In the genomic region with DNA sequence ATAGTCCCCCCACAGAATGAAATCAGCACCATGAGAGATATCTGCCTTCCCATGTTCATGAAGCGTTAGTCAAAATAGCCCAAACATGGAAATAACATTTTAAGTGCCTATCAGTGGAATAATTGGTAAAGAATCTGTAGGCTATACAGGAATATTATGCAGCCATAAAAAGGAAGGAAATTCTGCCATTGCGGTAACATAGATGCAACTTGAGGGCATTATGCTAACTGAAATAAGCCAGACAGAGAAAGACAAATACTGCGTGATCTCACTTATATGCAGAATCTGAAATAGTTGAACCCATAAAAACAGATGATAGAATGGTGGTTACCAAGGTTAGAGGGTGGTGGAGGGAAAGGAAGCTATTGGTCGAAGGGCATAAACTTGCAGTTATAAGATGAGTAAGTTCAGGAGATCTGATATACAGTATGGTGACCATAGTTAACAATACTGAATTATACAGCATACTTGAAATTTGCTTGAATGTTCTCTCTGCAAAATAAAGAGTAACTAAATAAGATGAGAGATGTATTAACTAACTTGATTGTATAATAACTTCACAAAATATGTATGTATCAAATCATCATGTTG, we compare ENCODE assay signal across 23 cellular contexts. TPM values are rescaled to one million over a fixed set of nuclear protein-coding genes. Genes with fewer than 3 reads are reported as not detected.
DNase-seq lines count a peak whose midpoint lies in the region; ATAC-seq, FAIRE-seq and TF ChIP-seq lines count a peak whose summit lies in the region.
"Had no signal": no experiment of that assay in that cellular context is flagged by ENCODE, and none has a peak within 500 bp of the region (broad histone marks: within the 10 kb centered on the region; RNA-seq: fewer than 3 reads in every experiment).

No MANE protein-coding gene starts in this region.

- H3K27me3 Mint-ChIP-seq in activated CD4-positive, alpha-beta T cell treated with anti-CD3 and anti-CD28 coated beads for 36 hours = peaks cover 1% of the 10 kb centered on the region
- peaks cover 4% of the 10 kb centered on the region for H3K27me3 Mint-ChIP-seq in activated CD4-positive, alpha-beta T cell treated with anti-CD3 and anti-CD28 coated beads, Interleukin-2, amount 10 ng/mL, durations not matched to agents 7 days and 5 days
- no peaks in the 10 kb centered on the region for H3K27me3 Mint-ChIP-seq in stimulated activated naive CD8-positive, alpha-beta T cell treated with anti-CD3 and anti-CD28 coated beads, Interleukin-15, Interleukin-2, amounts not matched to agents 100 ng/mL and 50 ng/mL, for 24 hours

- POLR2A ChIA-PET in activated CD4-positive, alpha-beta T cell treated with anti-CD3 and anti-CD28 coated beads for 36 hours (lab: Charles Lee) = interaction anchor here (0.6 to 2.5 kb wide), 3 partner anchors 25 to 168 kb away, joined by 3 to 6 read pairs (median 3); no protein-coding TSS in a partner anchor
- POLR2A ChIA-PET in activated CD4-positive, alpha-beta T cell treated with anti-CD3 and anti-CD28 coated beads, Interleukin-2, amount 10 ng/mL, durations not matched to agents 7 days and 5 days (lab: Charles Lee) = no interaction called here
- POLR2A ChIA-PET in K562 (lab: Yijun Ruan, JAX) = interaction anchor here (0.9 to 1.2 kb wide), 2 partner anchors 19 to 23 kb away, joined by 3 to 4 read pairs; no protein-coding TSS in a partner anchor

- no peak for DNase-seq in activated CD4-positive, alpha-beta T cell treated with anti-CD3 and anti-CD28 coated beads for 36 hours
- DNase-seq in activated CD4-positive, alpha-beta T cell treated with anti-CD3 and anti-CD28 coated beads, Interleukin-2, amount 10 ng/mL, durations not matched to agents 7 days and 5 days = no peak
- DNase-seq in stimulated activated naive CD8-positive, alpha-beta T cell treated with anti-CD3 and anti-CD28 coated beads, Interleukin-15, Interleukin-2, amounts not matched to agents 100 U/mL and 50 U/mL, for 24 hours = no peak
- no peak for DNase-seq in K562 (ENCODE audit: extremely low read depth in 1 of 4, low spot score in 3 of 4)
- DNase-seq in NCI-H82 (lab: John Stamatoyannopoulos, UW) = no peak
- DNase-seq: DMS79, KG1, NCI-H1092 treated with DMSO at 0.1 percent for 48 hours, NCI-H2081 treated with DMSO at 0.1 percent for 48 hours, NCI-H510A, NCI-H774 had no signal

- H3K9ac ChIP-seq in K562 (ENCODE audit: insufficient read depth in 1 of 2, low read depth in 2 of 2, low read length in 2 of 2) = no peak overlapping the region

- 51% methylated on average over 4 of the region's 4 CpGs for WGBS in K562 (ENCODE audit: insufficient coverage, low coverage, missing lambda C conversion rate)

- no peak overlapping the region for H2AFZ ChIP-seq in K562 (ENCODE audit: low read depth, low read length)
- H2AFZ ChIP-seq: GM23338 had no signal

- no peaks in the 10 kb centered on the region for H3K36me3 ChIP-seq in K562 (ENCODE audit: control insufficient read depth, insufficient read depth, low read length)

- H3K79me2 ChIP-seq in K562 (ENCODE audit: control insufficient read depth, insufficient read depth, low read length) = no peaks in the 10 kb centered on the region

- no peaks in the 10 kb centered on the region for H3K27me3 ChIP-seq in K562 (ENCODE audit: control insufficient read depth in 2 of 2, insufficient read depth in 2 of 2, low read length in 2 of 2)

- CTCF ChIA-PET in activated CD4-positive, alpha-beta T cell treated with anti-CD3 and anti-CD28 coated beads for 36 hours (lab: Charles Lee) = interaction anchor here (5.9 kb wide), 1 partner anchor 47 kb away, joined by 55 read pairs; no protein-coding TSS in a partner anchor
- CTCF ChIA-PET in activated CD4-positive, alpha-beta T cell treated with anti-CD3 and anti-CD28 coated beads, Interleukin-2, amount 10 ng/mL, durations not matched to agents 7 days and 5 days (lab: Charles Lee) = interaction anchor here (0.6 to 1.7 kb wide), 2 partner anchors 9 to 12 kb away, joined by 3 to 4 read pairs; no protein-coding TSS in a partner anchor
- CTCF ChIA-PET in K562 (lab: Yijun Ruan, JAX; ENCODE audit: low intra/inter-chr PET ratio) = no interaction called here

- no peak for FAIRE-seq in K562 (lab: Jason Lieb, UNC)
- FAIRE-seq: D721Med had no signal

- H3K4me1 Mint-ChIP-seq in activated CD4-positive, alpha-beta T cell treated with anti-CD3 and anti-CD28 coated beads for 36 hours = peaks cover 68% of the 10 kb centered on the region
- peaks cover 38% of the 10 kb centered on the region for H3K4me1 Mint-ChIP-seq in activated CD4-positive, alpha-beta T cell treated with anti-CD3 and anti-CD28 coated beads, Interleukin-2, amount 10 ng/mL, durations not matched to agents 7 days and 5 days
- H3K4me1 Mint-ChIP-seq in stimulated activated naive CD8-positive, alpha-beta T cell treated with anti-CD3 and anti-CD28 coated beads, Interleukin-15, Interleukin-2, amounts not matched to agents 100 ng/mL and 50 ng/mL, for 24 hours (ENCODE audit: low read depth) = peaks cover 74% of the 10 kb centered on the region
- H3K4me1 Mint-ChIP-seq: GM23338 had no signal

- intact Hi-C loops in activated CD4-positive, alpha-beta T cell treated with anti-CD3 and anti-CD28 coated beads for 36 hours (cut with DNase I, micrococcal nuclease) = loop anchor here in 1 of 2 experiments (1.0 kb wide), 1 partner anchor 26 kb away; no protein-coding TSS in a partner anchor
- intact Hi-C loops in K562 (cut with micrococcal nuclease) = no loop called here

- TF ChIP-seq EP300 in K562 (IDR thresholded peaks at IDR 0.05; ENCODE audit: low read length) = no peak

- no peak for TF ChIP-seq CTCF in K562 (IDR thresholded peaks at IDR 0.05 in 2 of 3, conservative IDR thresholded peaks at IDR 0.05 in 1 of 3; ENCODE audit: insufficient read depth in 2 of 3, low read depth in 1 of 3, low read length in 3 of 3)

- H3K9me3 ChIP-seq in K562 (replicated peaks; ENCODE audit: control insufficient read depth, insufficient read depth, low read depth, low read length) = no peaks in the 10 kb centered on the region

- no peak for TF ChIP-seq RAD21 in K562 (CRISPR knock-in tag; conservative IDR thresholded peaks at IDR 0.05 in 1 of 2, IDR thresholded peaks at IDR 0.05 in 1 of 2)

- H3K4me3 ChIP-seq in K562 = no peak overlapping the region
- H3K4me3 ChIP-seq: GM23338 had no signal

- H3K27ac Mint-ChIP-seq in activated CD4-positive, alpha-beta T cell treated with anti-CD3 and anti-CD28 coated beads for 36 hours = peak overlapping the region; percentile 85
- H3K27ac Mint-ChIP-seq in activated CD4-positive, alpha-beta T cell treated with anti-CD3 and anti-CD28 coated beads, Interleukin-2, amount 10 ng/mL, durations not matched to agents 7 days and 5 days = no peak overlapping the region
- H3K27ac Mint-ChIP-seq in stimulated activated naive CD8-positive, alpha-beta T cell treated with anti-CD3 and anti-CD28 coated beads, Interleukin-15, Interleukin-2, amounts not matched to agents 100 ng/mL and 50 ng/mL, for 24 hours = peak overlapping the region; percentile 81
- H3K27ac Mint-ChIP-seq: CD8-positive, alpha-beta T cell; GM23338 had no signal

- BruUV-seq in K562 (replicated peaks; lab: Mats Ljungman, UMichigan) = no TSS peak

- H3K9me3 Mint-ChIP-seq in activated CD4-positive, alpha-beta T cell treated with anti-CD3 and anti-CD28 coated beads for 36 hours (ENCODE audit: low read depth) = peaks cover 4% of the 10 kb centered on the region
- peaks cover 7% of the 10 kb centered on the region for H3K9me3 Mint-ChIP-seq in activated CD4-positive, alpha-beta T cell treated with anti-CD3 and anti-CD28 coated beads, Interleukin-2, amount 10 ng/mL, durations not matched to agents 7 days and 5 days
- H3K9me3 Mint-ChIP-seq in stimulated activated naive CD8-positive, alpha-beta T cell treated with anti-CD3 and anti-CD28 coated beads, Interleukin-15, Interleukin-2, amounts not matched to agents 100 ng/mL and 50 ng/mL, for 24 hours = peaks cover 5% of the 10 kb centered on the region
- H3K9me3 Mint-ChIP-seq: CD8-positive, alpha-beta T cell; GM23338 had no signal

- TF ChIP-seq POLR2A in K562 (conservative IDR thresholded peaks at IDR 0.05) = no peak

- in situ Hi-C loops in K562 (cut with MboI) = no loop called here

- no peak for ATAC-seq in activated CD4-positive, alpha-beta T cell treated with anti-CD3 and anti-CD28 coated beads for 36 hours
- ATAC-seq in stimulated activated naive CD8-positive, alpha-beta T cell treated with anti-CD3 and anti-CD28 coated beads, Interleukin-15, Interleukin-2, amounts not matched to agents 100 U/mL and 50 U/mL, for 24 hours = no peak
- no peak for ATAC-seq in K562
- no peak for ATAC-seq in HG03108 (IDR thresholded peaks at IDR 0.05; ENCODE audit: unreplicated experiment)
- no peak for ATAC-seq in GM18517 (IDR thresholded peaks at IDR 0.05; ENCODE audit: unreplicated experiment)
- ATAC-seq: GM23338, HCT116, Panc1 had no signal

- H4K20me1 ChIP-seq in K562 (replicated peaks; ENCODE audit: control insufficient read depth, insufficient read depth, low read length) = no peaks in the 10 kb centered on the region

- no peak overlapping the region for H3K27ac ChIP-seq in K562 (ENCODE audit: extremely low read depth, low read depth, low read length)
- H3K27ac ChIP-seq: 22Rv1 had no signal

- H3K4me3 Mint-ChIP-seq in activated CD4-positive, alpha-beta T cell treated with anti-CD3 and anti-CD28 coated beads for 36 hours = no peak overlapping the region
- H3K4me3 Mint-ChIP-seq in activated CD4-positive, alpha-beta T cell treated with anti-CD3 and anti-CD28 coated beads, Interleukin-2, amount 10 ng/mL, durations not matched to agents 7 days and 5 days = no peak overlapping the region
- H3K4me3 Mint-ChIP-seq in stimulated activated naive CD8-positive, alpha-beta T cell treated with anti-CD3 and anti-CD28 coated beads, Interleukin-15, Interleukin-2, amounts not matched to agents 100 ng/mL and 50 ng/mL, for 24 hours = no peak overlapping the region
- H3K4me3 Mint-ChIP-seq: GM23338 had no signal

- H3K4me1 ChIP-seq in K562 (replicated peaks in 1 of 2; ENCODE audit: control insufficient read depth in 2 of 2, insufficient read depth in 2 of 2, low read length in 2 of 2) = peaks cover 0 to 4% of the 10 kb centered on the region in 2 experiments; a peak in 2 of 5 replicates

- H3K36me3 Mint-ChIP-seq in activated CD4-positive, alpha-beta T cell treated with anti-CD3 and anti-CD28 coated beads for 36 hours (ENCODE audit: low read depth) = peaks cover 13% of the 10 kb centered on the region
- peaks cover 5% of the 10 kb centered on the region for H3K36me3 Mint-ChIP-seq in activated CD4-positive, alpha-beta T cell treated with anti-CD3 and anti-CD28 coated beads, Interleukin-2, amount 10 ng/mL, durations not matched to agents 7 days and 5 days (ENCODE audit: low read depth)
- no peaks in the 10 kb centered on the region for H3K36me3 Mint-ChIP-seq in stimulated activated naive CD8-positive, alpha-beta T cell treated with anti-CD3 and anti-CD28 coated beads, Interleukin-15, Interleukin-2, amounts not matched to agents 100 ng/mL and 50 ng/mL, for 24 hours (ENCODE audit: low read depth)
- H3K36me3 Mint-ChIP-seq: CD8-positive, alpha-beta T cell had no signal

- no peaks in the 10 kb centered on the region for H3K9me1 ChIP-seq in K562 (ENCODE audit: control insufficient read depth, insufficient read depth, low read length)

- no peak overlapping the region for H3K4me2 ChIP-seq in K562 (ENCODE audit: insufficient read depth, low read length)
- H3K4me2 ChIP-seq: GM23338 had no signal

RNA-seq across cellular contexts. Expression of gene IL23R, which starts 0.7 kb away (rescaled TPM):
- total RNA-seq in activated CD4-positive, alpha-beta T cell treated with anti-CD3 and anti-CD28 coated beads for 36 hours = 1 to 10 TPM; 7.1 to 9.3 TPM
- under 1 TPM; 0.48 to 0.57 TPM for total RNA-seq in activated CD4-positive, alpha-beta T cell treated with anti-CD3 and anti-CD28 coated beads, Interleukin-2, amount 10 ng/mL, durations not matched to agents 7 days and 5 days
- 7.6 and 32.5 TPM in 2 replicates for total RNA-seq in K562 (2011; cell fraction: chromatin; rRNA removed; ENCODE audit: low replicate concordance)
- total RNA-seq in K562 (2011; cell fraction: nucleolus; rRNA removed) = 3.3 and 8.6 TPM in 2 replicates
- total RNA-seq in K562 (2011; cell fraction: nucleoplasm; rRNA removed) = 12.7 and 14.7 TPM in 2 replicates
- total RNA-seq in K562 (2014; rRNA removed) = 22.8 and 23.0 TPM in 2 replicates
- 50.3 and 64.1 TPM in 2 replicates for total RNA-seq in K562 (2014; rRNA removed; fragmentation: Illumina TruSeq; extraction: Trizol)
- 51.0 and 52.7 TPM in 2 replicates for total RNA-seq in K562 (2015; rRNA removed; fragmentation: Illumina TruSeq; extraction: Trizol)
- total RNA-seq in K562 (2021) = 23.8 and 24.7 TPM in 2 replicates
- polyA plus RNA-seq in K562 (2011; rRNA removed) = 4.4 and 25.7 TPM in 2 replicates
- polyA plus RNA-seq in K562 (2011; cell fraction: cytosol; rRNA removed) = 0.69 and 13.2 TPM in 2 replicates
- polyA plus RNA-seq in K562 (2011; cell fraction: nucleus; rRNA removed) = 0.92 and 9.7 TPM in 2 replicates
- 13.3 and 38.2 TPM in 2 replicates for polyA plus RNA-seq in K562 (2012)
- polyA plus RNA-seq in K562 (2014; fragmentation: Illumina TruSeq; extraction: Trizol) = 34.8 and 38.9 TPM in 2 replicates
- polyA plus RNA-seq in K562 (2014; fragmentation: Nextera tagmentation; extraction: Ambion mirVana) = 1 to 10 TPM; 5.5 to 7.0 TPM
- polyA plus RNA-seq in K562 (2014; rRNA removed) = 17.2 and 22.0 TPM in 2 replicates
- 5.8 and 59.8 TPM in 2 replicates for polyA minus RNA-seq in K562 (2011; rRNA and poly(A)+ RNA removed)
- polyA minus RNA-seq in K562 (2011; cell fraction: cytosol; rRNA and poly(A)+ RNA removed) = 2.8 and 10.3 TPM in 2 replicates
- 1.2 and 25.8 TPM in 2 replicates for polyA minus RNA-seq in K562 (2011; cell fraction: nucleus; rRNA and poly(A)+ RNA removed)
- total RNA-seq: G401, GM23338 had no signal
- polyA plus RNA-seq: BJ, GM23338 had no signal

RNA-seq across cellular contexts. Expression of gene C1orf141, which starts 30.8 kb away (rescaled TPM):
- under 1 TPM in 1 of 2 experiments, not detected in 1; 0.11 TPM for total RNA-seq in activated CD4-positive, alpha-beta T cell treated with anti-CD3 and anti-CD28 coated beads for 36 hours
- not detected for total RNA-seq in activated CD4-positive, alpha-beta T cell treated with anti-CD3 and anti-CD28 coated beads, Interleukin-2, amount 10 ng/mL, durations not matched to agents 7 days and 5 days
- not detected in 2 replicates for total RNA-seq in K562 (2011; cell fraction: chromatin; rRNA removed; ENCODE audit: low replicate concordance)
- total RNA-seq in K562 (2011; cell fraction: nucleolus; rRNA removed) = not detected in 2 replicates
- total RNA-seq in K562 (2011; cell fraction: nucleoplasm; rRNA removed) = not detected in 2 replicates
- total RNA-seq in K562 (2014; rRNA removed) = not detected in 2 replicates
- total RNA-seq in K562 (2014; rRNA removed; fragmentation: Illumina TruSeq; extraction: Trizol) = not detected in 2 replicates
- total RNA-seq in K562 (2015; rRNA removed; fragmentation: Illumina TruSeq; extraction: Trizol) = not detected in 2 replicates
- 0.18 TPM in 1 of 2 replicates, not detected in the other for total RNA-seq in K562 (2021)
- not detected in 2 replicates for polyA plus RNA-seq in K562 (2011; rRNA removed)
- not detected in 2 replicates for polyA plus RNA-seq in K562 (2011; cell fraction: cytosol; rRNA removed)
- polyA plus RNA-seq in K562 (2011; cell fraction: nucleus; rRNA removed) = not detected in 2 replicates
- polyA plus RNA-seq in K562 (2012) = not detected in 2 replicates
- polyA plus RNA-seq in K562 (2014; fragmentation: Illumina TruSeq; extraction: Trizol) = not detected in 2 replicates
- polyA plus RNA-seq in K562 (2014; fragmentation: Nextera tagmentation; extraction: Ambion mirVana) = not detected
- polyA plus RNA-seq in K562 (2014; rRNA removed) = not detected in 2 replicates
- not detected in 2 replicates for polyA minus RNA-seq in K562 (2011; rRNA and poly(A)+ RNA removed)
- polyA minus RNA-seq in K562 (2011; cell fraction: cytosol; rRNA and poly(A)+ RNA removed) = not detected in 2 replicates
- polyA minus RNA-seq in K562 (2011; cell fraction: nucleus; rRNA and poly(A)+ RNA removed) = not detected in 2 replicates
- total RNA-seq: CD8-positive, alpha-beta T cell; G401; GM23338; M059J had no signal
- polyA plus RNA-seq: BJ, GM23338 had no signal
